In the genomic region with DNA sequence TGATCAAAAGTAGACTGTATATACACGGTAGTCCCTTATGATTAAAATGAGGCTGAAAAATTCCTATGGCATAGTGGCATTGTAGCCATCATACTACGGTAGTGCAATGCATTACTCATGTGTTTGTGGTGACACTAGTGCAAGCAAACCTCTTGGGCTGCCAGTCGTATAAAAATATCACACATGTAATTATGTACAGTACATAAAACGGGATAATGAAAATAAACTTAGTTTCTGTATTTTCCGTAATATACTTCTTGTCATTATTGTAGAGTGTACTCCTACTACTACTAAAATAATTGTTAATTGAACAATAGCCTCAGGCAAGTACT, we compare ENCODE assay signal across 15 cellular contexts.
A peak's percentile ranks its signal among the peaks of the same experiment; 100 is the strongest.
DNase-seq lines count a peak whose midpoint lies in the region; ATAC-seq and TF ChIP-seq lines count a peak whose summit lies in the region.
"Had no signal": no experiment of that assay in that cellular context is flagged by ENCODE, and none has a peak within 500 bp of the region (broad histone marks: within the 10 kb centered on the region; RNA-seq: fewer than 3 reads in every experiment).

No MANE protein-coding gene starts in this region.

- no peaks in the 10 kb centered on the region for H3K9me3 ChIP-seq in colonic mucosa
- H3K9me3 ChIP-seq in mucosa of rectum (ENCODE audit: control insufficient read depth in 2 of 2, low read length in 2 of 2): no peaks in the 10 kb centered on the region
- no peaks in the 10 kb centered on the region for H3K9me3 ChIP-seq in breast epithelium

- H3K4me3 ChIP-seq in colonic mucosa (no peak overlapping the region), mucosa of rectum (ENCODE audit: low read length in 2 of 2) (peak overlapping the region in 1 of 2 donors; percentile 16), breast epithelium (no peak overlapping the region)

- intact Hi-C loops in colonic mucosa (cut with DNase I): no loop called here
- intact Hi-C loops in breast epithelium (cut with DNase I; ENCODE audit: low total_unique reads): no loop called here

- H3K9ac ChIP-seq in colonic mucosa (ENCODE audit: low read depth in 2 of 2, low read length in 2 of 2): no peak overlapping the region
- H3K9ac ChIP-seq in mucosa of rectum (ENCODE audit: low read depth in 1 of 2, low read length in 2 of 2): no peak overlapping the region

- TF ChIP-seq CTCF in colonic mucosa (IDR thresholded peaks at IDR 0.05): no peak
- TF ChIP-seq CTCF in breast epithelium (IDR thresholded peaks at IDR 0.05): no peak

- H3K27me3 ChIP-seq in colonic mucosa (no peaks in the 10 kb centered on the region), mucosa of rectum (ENCODE audit: control insufficient read depth in 2 of 2, insufficient read depth in 2 of 2, low read length in 2 of 2) (no peaks in the 10 kb centered on the region), breast epithelium (no peaks in the 10 kb centered on the region)
- H3K27me3 ChIP-seq: BE2C had no signal

- H3K4me1 ChIP-seq in colonic mucosa (no peaks in the 10 kb centered on the region), mucosa of rectum (ENCODE audit: control insufficient read depth in 2 of 2, insufficient read depth in 2 of 2, low read length in 2 of 2) (peaks cover 5 to 8% of the 10 kb centered on the region in 2 donors), breast epithelium (no peaks in the 10 kb centered on the region)

- TF ChIP-seq POLR2A in breast epithelium (IDR thresholded peaks at IDR 0.05): no peak

- peak; percentile 19 for DNase-seq in NCI-H748 (lab: John Stamatoyannopoulos, UW; ENCODE audit: unreplicated experiment)
- DNase-seq in NCI-H748 treated with DMSO at 0.1 percent for 48 hours (lab: John Stamatoyannopoulos, UW): no peak
- no peak for DNase-seq in colonic mucosa
- DNase-seq in breast epithelium (ENCODE audit: low spot score in 2 of 2): no peak
- DNase-seq: ACHN; BE2C; C1 segment of cervical spinal cord; CD4-positive, CD25-positive, alpha-beta regulatory T cell; CD8-positive, alpha-beta memory T cell; COR-L47; H9 had no signal

- H3K27ac ChIP-seq in colonic mucosa (peak overlapping the region; percentile 56), mucosa of rectum (ENCODE audit: low read depth in 2 of 2, low read length in 2 of 2) (peak overlapping the region; percentile 52 to 67), breast epithelium (no peak overlapping the region)

- H3K36me3 ChIP-seq in colonic mucosa (no peaks in the 10 kb centered on the region), mucosa of rectum (ENCODE audit: control insufficient read depth in 2 of 2, insufficient read depth in 2 of 2, low read length in 2 of 2) (no peaks in the 10 kb centered on the region), breast epithelium (no peaks in the 10 kb centered on the region)
- H3K36me3 ChIP-seq: BE2C had no signal

- ATAC-seq in GM18498 (IDR thresholded peaks at IDR 0.05; ENCODE audit: unreplicated experiment): no peak
- no peak for ATAC-seq in HG02973 (IDR thresholded peaks at IDR 0.05; ENCODE audit: unreplicated experiment)
- ATAC-seq: HepG2 had no signal

Comparison
In these comparisons a context has a peak if more than half of its experiments do, and no peak if none do; other contexts are left out.
1. H3K27ac ChIP-seq: peak in colonic mucosa (single experiment) and mucosa of rectum (2 of 2); none in breast epithelium (0 of 2).